Comparison of ENCODE assay signal across 1 cellular context in the genomic region with DNA sequence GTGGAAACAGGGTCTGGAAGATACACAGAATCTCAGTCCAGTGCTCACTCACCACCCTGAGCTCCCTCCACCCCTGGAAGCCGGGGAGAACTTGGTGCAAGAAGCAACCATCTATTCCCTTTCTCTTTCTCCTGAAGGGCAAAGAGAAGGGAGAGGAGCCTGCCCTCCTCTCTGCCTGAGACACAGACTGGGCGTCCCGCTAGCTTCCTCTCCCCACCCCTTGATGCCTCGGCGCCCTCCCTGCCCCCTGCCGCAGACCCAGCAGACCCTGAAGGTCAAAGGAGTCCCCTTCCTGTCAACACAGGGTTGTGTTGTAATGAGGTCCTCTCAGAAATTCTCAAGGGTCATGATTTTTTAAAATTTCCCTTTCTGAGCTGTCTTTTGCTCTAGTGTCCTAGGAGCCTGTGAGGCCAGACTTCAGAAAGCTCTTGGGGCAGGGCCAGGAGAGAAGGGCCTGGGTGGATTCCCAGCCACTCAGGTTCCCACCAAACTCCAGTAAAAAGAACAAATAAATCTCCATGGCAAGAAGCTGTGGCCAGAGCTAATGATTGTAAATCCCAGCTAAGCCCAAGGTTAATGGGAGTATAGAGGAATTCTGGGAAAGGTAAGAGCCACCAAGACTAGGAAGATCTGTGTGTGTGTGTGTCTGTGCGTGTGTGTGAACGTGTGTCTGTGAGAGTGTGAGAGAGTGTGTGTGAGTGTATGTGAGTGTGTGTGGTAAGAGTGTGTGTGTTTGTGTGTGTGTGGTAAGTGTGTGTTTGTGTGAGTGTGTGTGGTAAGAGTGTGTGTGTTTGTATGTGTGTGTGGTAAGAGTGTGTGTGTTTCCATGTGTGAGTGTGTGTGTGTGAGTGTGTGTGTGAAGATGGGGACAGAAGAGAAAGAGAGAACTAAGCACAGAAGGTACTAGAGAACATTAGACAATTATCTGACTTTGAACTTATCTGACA.
TF ChIP-seq lines count a peak whose summit lies in the region.

No MANE protein-coding gene starts in this region.

TF ChIP-seq in HepG2, 621 proteins besides CTCF, POLR2A, EP300 and RAD21 (continues in another document):
- TF ChIP-seq ZNF749 (CRISPR knock-in tag; IDR thresholded peaks at IDR 0.05; ENCODE audit: borderline replicate concordance), result no peak
- no peak for TF ChIP-seq ZC3H13 (CRISPR knock-in tag; IDR thresholded peaks at IDR 0.05)
- TF ChIP-seq ARID5B (CRISPR knock-in tag; IDR thresholded peaks at IDR 0.05), result 0 out of 2 replicates have a peak, but pooled peaks have one; percentile 37
- no peak for TF ChIP-seq DZIP1 (CRISPR knock-in tag; IDR thresholded peaks at IDR 0.05)
- TF ChIP-seq PAWR (CRISPR knock-in tag; IDR thresholded peaks at IDR 0.05; ENCODE audit: borderline replicate concordance), result no peak
- TF ChIP-seq, protein P1, sequence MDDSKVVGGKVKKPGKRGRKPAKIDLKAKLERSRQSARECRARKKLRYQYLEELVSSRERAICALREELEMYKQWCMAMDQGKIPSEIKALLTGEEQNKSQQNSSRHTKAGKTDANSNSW (CRISPR knock-in tag; IDR thresholded peaks at IDR 0.05; ENCODE audit: borderline replicate concordance), result no peak
- no peak for TF ChIP-seq ZNF383 (CRISPR knock-in tag; IDR thresholded peaks at IDR 0.05; ENCODE audit: borderline replicate concordance)
- TF ChIP-seq ETV6 (CRISPR knock-in tag; conservative IDR thresholded peaks at IDR 0.05), result no peak
- TF ChIP-seq ZNF781 (CRISPR knock-in tag; IDR thresholded peaks at IDR 0.05; ENCODE audit: borderline replicate concordance, not compliant biosample characterization), result no peak
- no peak for TF ChIP-seq TCF12 (IDR thresholded peaks at IDR 0.05)
- TF ChIP-seq TCF12 (CRISPR knock-in tag; IDR thresholded peaks at IDR 0.05), result no peak
- TF ChIP-seq, protein P2, sequence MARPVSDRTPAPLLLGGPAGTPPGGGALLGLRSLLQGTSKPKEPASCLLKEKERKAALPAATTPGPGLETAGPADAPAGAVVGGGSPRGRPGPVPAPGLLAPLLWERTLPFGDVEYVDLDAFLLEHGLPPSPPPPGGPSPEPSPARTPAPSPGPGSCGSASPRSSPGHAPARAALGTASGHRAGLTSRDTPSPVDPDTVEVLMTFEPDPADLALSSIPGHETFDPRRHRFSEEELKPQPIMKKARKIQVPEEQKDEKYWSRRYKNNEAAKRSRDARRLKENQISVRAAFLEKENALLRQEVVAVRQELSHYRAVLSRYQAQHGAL (CRISPR knock-in tag; IDR thresholded peaks at IDR 0.05; ENCODE audit: not compliant biosample characterization), result no peak
- peak; percentile 78; the same call in 1 of the 2 replicates for TF ChIP-seq ZZZ3 (CRISPR knock-in tag; IDR thresholded peaks at IDR 0.05; ENCODE audit: borderline replicate concordance)
- no peak for TF ChIP-seq TIGD3 (CRISPR knock-in tag; IDR thresholded peaks at IDR 0.05; ENCODE audit: borderline replicate concordance)
- no peak for TF ChIP-seq HDAC2 (CRISPR knock-in tag; IDR thresholded peaks at IDR 0.05)
- no peak for TF ChIP-seq ZFP1 (CRISPR knock-in tag; IDR thresholded peaks at IDR 0.05)
- TF ChIP-seq ZNF720 (CRISPR knock-in tag; IDR thresholded peaks at IDR 0.05), result no peak
- TF ChIP-seq FOXM1 (CRISPR knock-in tag; IDR thresholded peaks at IDR 0.05), result no peak
- TF ChIP-seq POLR2G (IDR thresholded peaks at IDR 0.05; ENCODE audit: low read depth, low read length), result no peak
- no peak for TF ChIP-seq ZNF44 (CRISPR knock-in tag; IDR thresholded peaks at IDR 0.05)
- TF ChIP-seq TAF15 (IDR thresholded peaks at IDR 0.05; ENCODE audit: low read depth, low read length, poor library complexity, severe bottlenecking), result no peak
- TF ChIP-seq ZBTB26 (CRISPR knock-in tag; IDR thresholded peaks at IDR 0.05; ENCODE audit: borderline replicate concordance), result no peak
- TF ChIP-seq, protein P3, sequence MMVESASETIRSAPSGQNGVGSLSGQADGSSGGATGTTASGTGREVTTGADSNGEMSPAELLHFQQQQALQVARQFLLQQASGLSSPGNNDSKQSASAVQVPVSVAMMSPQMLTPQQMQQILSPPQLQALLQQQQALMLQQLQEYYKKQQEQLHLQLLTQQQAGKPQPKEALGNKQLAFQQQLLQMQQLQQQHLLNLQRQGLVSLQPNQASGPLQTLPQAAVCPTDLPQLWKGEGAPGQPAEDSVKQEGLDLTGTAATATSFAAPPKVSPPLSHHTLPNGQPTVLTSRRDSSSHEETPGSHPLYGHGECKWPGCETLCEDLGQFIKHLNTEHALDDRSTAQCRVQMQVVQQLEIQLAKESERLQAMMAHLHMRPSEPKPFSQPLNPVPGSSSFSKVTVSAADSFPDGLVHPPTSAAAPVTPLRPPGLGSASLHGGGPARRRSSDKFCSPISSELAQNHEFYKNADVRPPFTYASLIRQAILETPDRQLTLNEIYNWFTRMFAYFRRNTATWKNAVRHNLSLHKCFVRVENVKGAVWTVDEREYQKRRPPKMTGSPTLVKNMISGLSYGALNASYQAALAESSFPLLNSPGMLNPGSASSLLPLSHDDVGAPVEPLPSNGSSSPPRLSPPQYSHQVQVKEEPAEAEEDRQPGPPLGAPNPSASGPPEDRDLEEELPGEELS (CRISPR knock-in tag; IDR thresholded peaks at IDR 0.05), result no peak
- TF ChIP-seq ZNF572 (CRISPR knock-in tag; IDR thresholded peaks at IDR 0.05), result no peak
- TF ChIP-seq ZC3H4 (CRISPR knock-in tag; IDR thresholded peaks at IDR 0.05; ENCODE audit: borderline replicate concordance), result no peak
- no peak for TF ChIP-seq KLF12 (CRISPR knock-in tag; IDR thresholded peaks at IDR 0.05; ENCODE audit: borderline replicate concordance)
- no peak for TF ChIP-seq ZNF546 (CRISPR knock-in tag; conservative IDR thresholded peaks at IDR 0.05)
- no peak for TF ChIP-seq KLF13 (CRISPR knock-in tag; IDR thresholded peaks at IDR 0.05)
- TF ChIP-seq, protein P4, sequence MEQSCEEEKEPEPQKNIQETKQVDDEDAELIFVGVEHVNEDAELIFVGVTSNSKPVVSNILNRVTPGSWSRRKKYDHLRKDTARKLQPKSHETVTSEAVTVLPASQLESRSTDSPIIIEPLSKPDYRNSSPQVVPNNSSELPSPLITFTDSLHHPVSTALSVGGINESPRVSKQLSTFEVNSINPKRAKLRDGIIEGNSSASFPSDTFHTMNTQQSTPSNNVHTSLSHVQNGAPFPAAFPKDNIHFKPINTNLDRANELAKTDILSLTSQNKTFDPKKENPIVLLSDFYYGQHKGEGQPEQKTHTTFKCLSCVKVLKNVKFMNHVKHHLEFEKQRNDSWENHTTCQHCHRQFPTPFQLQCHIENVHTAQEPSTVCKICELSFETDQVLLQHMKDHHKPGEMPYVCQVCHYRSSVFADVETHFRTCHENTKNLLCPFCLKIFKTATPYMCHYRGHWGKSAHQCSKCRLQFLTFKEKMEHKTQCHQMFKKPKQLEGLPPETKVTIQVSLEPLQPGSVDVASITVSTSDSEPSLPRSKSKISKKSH (CRISPR knock-in tag; IDR thresholded peaks at IDR 0.05; ENCODE audit: borderline replicate concordance), result no peak
- no peak for TF ChIP-seq PAF1 (CRISPR knock-in tag; IDR thresholded peaks at IDR 0.05)
- no peak for TF ChIP-seq HBP1 (CRISPR knock-in tag; IDR thresholded peaks at IDR 0.05; ENCODE audit: low read depth)
- no peak for TF ChIP-seq ATF6 (CRISPR knock-in tag; conservative IDR thresholded peaks at IDR 0.05)
- TF ChIP-seq ZNF275 (CRISPR knock-in tag; IDR thresholded peaks at IDR 0.05; ENCODE audit: borderline replicate concordance), result no peak
- TF ChIP-seq DPF2 (CRISPR knock-in tag; IDR thresholded peaks at IDR 0.05; ENCODE audit: borderline replicate concordance, low read depth), result peak; percentile 72; the same call in 1 of the 2 replicates
- TF ChIP-seq MZF1 (CRISPR knock-in tag; IDR thresholded peaks at IDR 0.05; ENCODE audit: borderline replicate concordance), result no peak
- TF ChIP-seq ZNF83 (CRISPR knock-in tag; IDR thresholded peaks at IDR 0.05; ENCODE audit: borderline replicate concordance), result no peak
